In genomic region chr7:90595341-90595800, GRCh38 we compare ENCODE assay signal across 8 cellular contexts. TPM values are rescaled to one million over a fixed set of nuclear protein-coding genes. Genes with fewer than 3 reads are reported as not detected.
A peak's percentile ranks its signal among the peaks of the same experiment; 100 is the strongest.
DNase-seq lines count a peak whose midpoint lies in the region; ATAC-seq and TF ChIP-seq lines count a peak whose summit lies in the region.

No MANE protein-coding gene starts in this region.

- no peak for DNase-seq in stimulated activated naive CD8-positive, alpha-beta T cell treated with anti-CD3 and anti-CD28 coated beads, Interleukin-15, Interleukin-2, amounts not matched to agents 100 U/mL and 50 U/mL, for 24 hours
- DNase-seq in Panc1 (ENCODE audit: low read depth, low spot score) (no peak), fibroblast of lung (ENCODE audit: low read depth in 2 of 2) (peak; percentile 25 to 42), putamen (ENCODE audit: low spot score) (peak; percentile 1), activated gamma-delta T cell (lab: John Stamatoyannopoulos, UW) (no peak), COR-L47 (lab: John Stamatoyannopoulos, UW) (no peak), GM13977 (ENCODE audit: low spot score) (no peak)

- BruUV-seq in Panc1 (replicated peaks; lab: Mats Ljungman, UMichigan) = no TSS peak

- H2AFZ ChIP-seq in fibroblast of lung (ENCODE audit: low read length) = peak overlapping the region; percentile 85

- no peaks in the 10 kb centered on the region for H3K9me3 Mint-ChIP-seq in stimulated activated naive CD8-positive, alpha-beta T cell treated with anti-CD3 and anti-CD28 coated beads, Interleukin-15, Interleukin-2, amounts not matched to agents 100 ng/mL and 50 ng/mL, for 24 hours

- peaks cover 32% of the 10 kb centered on the region for H3K4me1 Mint-ChIP-seq in stimulated activated naive CD8-positive, alpha-beta T cell treated with anti-CD3 and anti-CD28 coated beads, Interleukin-15, Interleukin-2, amounts not matched to agents 100 ng/mL and 50 ng/mL, for 24 hours (ENCODE audit: low read depth)

- H3K27ac ChIP-seq in Panc1 (ENCODE audit: low read length) = no peak overlapping the region
- H3K27ac ChIP-seq in fibroblast of lung (ENCODE audit: insufficient read depth, low read length) = peak overlapping the region; percentile 81

- no peaks in the 10 kb centered on the region for H4K20me1 ChIP-seq in fibroblast of lung (ENCODE audit: control insufficient read depth, extremely low read depth, insufficient read depth, low read length)

- H3K27me3 Mint-ChIP-seq in stimulated activated naive CD8-positive, alpha-beta T cell treated with anti-CD3 and anti-CD28 coated beads, Interleukin-15, Interleukin-2, amounts not matched to agents 100 ng/mL and 50 ng/mL, for 24 hours = peaks cover 56% of the 10 kb centered on the region

- no peaks in the 10 kb centered on the region for H3K9me3 ChIP-seq in Panc1 (ENCODE audit: control insufficient read depth, insufficient read depth, low read depth, low read length)
- no peaks in the 10 kb centered on the region for H3K9me3 ChIP-seq in fibroblast of lung (ENCODE audit: control insufficient read depth, insufficient read depth, low read depth, low read length)

- peaks cover 34% of the 10 kb centered on the region for H3K79me2 ChIP-seq in fibroblast of lung (ENCODE audit: control insufficient read depth, insufficient read depth, low read length)

- in situ Hi-C loops in Panc1 (cut with HindIII; ENCODE audit: low pct_unique_long_range_greater_than_20kb, low sequenced_read_pairs) (no loop called here), GM13977 (cut with MboI; ENCODE audit: low pct_unique_long_range_greater_than_20kb, low sequenced_read_pairs, unreplicated experiment) (no loop called here)

- H3K36me3 ChIP-seq in Panc1 (ENCODE audit: control insufficient read depth, insufficient read depth, low read length) (no peaks in the 10 kb centered on the region), fibroblast of lung (ENCODE audit: control insufficient read depth, insufficient read depth, low read length) (no peaks in the 10 kb centered on the region)

- ATAC-seq in stimulated activated naive CD8-positive, alpha-beta T cell treated with anti-CD3 and anti-CD28 coated beads, Interleukin-15, Interleukin-2, amounts not matched to agents 100 U/mL and 50 U/mL, for 24 hours = no peak
- ATAC-seq in Panc1 = peak; percentile 44

- TF ChIP-seq CTCF in Panc1 (IDR thresholded peaks at IDR 0.05) (no peak), fibroblast of lung (conservative IDR thresholded peaks at IDR 0.05 in 1 of 2, IDR thresholded peaks at IDR 0.05 in 1 of 2; ENCODE audit: low read depth in 1 of 2, low read length in 2 of 2) (no peak), GM13977 (IDR thresholded peaks at IDR 0.05; ENCODE audit: extremely low read depth, insufficient read depth, missing control alignments) (no peak)

- H3K4me2 ChIP-seq in fibroblast of lung (ENCODE audit: extremely low read depth, insufficient read depth, low read length) = peak overlapping the region; percentile 89

- H3K4me3 Mint-ChIP-seq in stimulated activated naive CD8-positive, alpha-beta T cell treated with anti-CD3 and anti-CD28 coated beads, Interleukin-15, Interleukin-2, amounts not matched to agents 100 ng/mL and 50 ng/mL, for 24 hours = peak overlapping the region; percentile 75

- H3K4me3 ChIP-seq in Panc1 (ENCODE audit: low read depth in 2 of 2, low read length in 2 of 2) (peak overlapping the region; percentile 53 to 55), fibroblast of lung (replicated peaks in 1 of 4; ENCODE audit: control extremely low read depth in 1 of 4, insufficient read depth in 1 of 4, low read depth in 3 of 4, low read length in 4 of 4) (peak overlapping the region; percentile 48 to 89 (median 64))

- H3K27ac Mint-ChIP-seq in stimulated activated naive CD8-positive, alpha-beta T cell treated with anti-CD3 and anti-CD28 coated beads, Interleukin-15, Interleukin-2, amounts not matched to agents 100 ng/mL and 50 ng/mL, for 24 hours = peak overlapping the region; percentile 80

- H3K27me3 ChIP-seq in Panc1 (ENCODE audit: control insufficient read depth, insufficient read depth, low read length) (peaks cover 12% of the 10 kb centered on the region), fibroblast of lung (ENCODE audit: control insufficient read depth, insufficient read depth, low read length) (no peaks in the 10 kb centered on the region)

- peak overlapping the region; percentile 57 for H3K9ac ChIP-seq in fibroblast of lung (ENCODE audit: insufficient read depth, low read length)

- H3K36me3 Mint-ChIP-seq in stimulated activated naive CD8-positive, alpha-beta T cell treated with anti-CD3 and anti-CD28 coated beads, Interleukin-15, Interleukin-2, amounts not matched to agents 100 ng/mL and 50 ng/mL, for 24 hours (ENCODE audit: low read depth) = no peaks in the 10 kb centered on the region

- POLR2A ChIA-PET in Panc1 (lab: Charles Lee) = no interaction called here

- CTCF ChIA-PET in Panc1 (lab: Charles Lee) = no interaction called here

- intact Hi-C loops in Panc1 (cut with micrococcal nuclease; ENCODE audit: unreplicated experiment) = no loop called here

- peaks cover 6% of the 10 kb centered on the region for H3K4me1 ChIP-seq in Panc1 (ENCODE audit: control insufficient read depth, insufficient read depth, low read length)
- H3K4me1 ChIP-seq in fibroblast of lung (ENCODE audit: control insufficient read depth, extremely low read depth, insufficient read depth, low read length) = peaks cover 10% of the 10 kb centered on the region

RNA-seq across cellular contexts. Expression of gene CDK14, which starts 0.8 kb away (rescaled TPM):
- total RNA-seq in Panc1 (2021; ENCODE audit: unreplicated experiment) (3.0 TPM), fibroblast of lung (36.0 and 41.1 TPM in 2 replicates)
- polyA plus RNA-seq in Panc1 (2012; ENCODE audit: insufficient read length) = 0.84 TPM
- 23.6 and 28.9 TPM in 2 replicates for polyA plus RNA-seq in fibroblast of lung
- 15.4 and 19.2 TPM in 2 replicates for polyA plus RNA-seq in fibroblast of lung (2012)
- polyA minus RNA-seq in fibroblast of lung (ENCODE audit: low replicate concordance) = 33.0 and 37.5 TPM in 2 replicates

Comparison
In these comparisons a context has a peak if more than half of its experiments do, and no peak if none do; other contexts are left out.
1. DNase-seq: peak in fibroblast of lung (2 of 2) and putamen (single experiment); none in stimulated activated naive CD8-positive, alpha-beta T cell treated with anti-CD3 and anti-CD28 coated beads, Interleukin-15, Interleukin-2, amounts not matched to agents 100 U/mL and 50 U/mL, for 24 hours (single experiment), Panc1 (single experiment), activated gamma-delta T cell (single experiment), COR-L47 (single experiment) and GM13977 (single experiment).